ENCODE assay signal across 8 cellular contexts in genomic region chr22:41857160-41857859, GRCh38. TPM values are rescaled to one million over a fixed set of nuclear protein-coding genes. Genes with fewer than 3 reads are reported as not detected.
DNase-seq lines count a peak whose midpoint lies in the region; ATAC-seq and TF ChIP-seq lines count a peak whose summit lies in the region.

No MANE protein-coding gene starts in this region.

- no peak for TF ChIP-seq POLR2A in transverse colon (IDR thresholded peaks at IDR 0.05)

- H3K9me3 ChIP-seq in cardiac muscle cell (ENCODE audit: low read depth) (no peaks in the 10 kb centered on the region), OCI-LY1 (ENCODE audit: low read length) (no peaks in the 10 kb centered on the region), esophagus (ENCODE audit: control insufficient read depth in 2 of 2, insufficient read depth in 1 of 2, low read depth in 1 of 2, low read length in 1 of 2) (no peaks in the 10 kb centered on the region), neuronal stem cell (replicated peaks in 1 of 2; ENCODE audit: control insufficient read depth in 2 of 2, insufficient read depth in 1 of 2, low read depth in 1 of 2, low read length in 2 of 2) (peaks cover 0 to 4% of the 10 kb centered on the region in 2 donors), transverse colon (no peaks in the 10 kb centered on the region)

- no peak overlapping the region for H4K8ac ChIP-seq in neuronal stem cell (ENCODE audit: low read depth, low read length)

- no peak overlapping the region for H2AK5ac ChIP-seq in neuronal stem cell (ENCODE audit: low read depth, low read length)

- intact Hi-C loops in Right ventricle myocardium inferior (cut with DNase I) (no loop called here), transverse colon (cut with DNase I; ENCODE audit: low total_unique reads) (loop anchor here (5.0 kb wide), 1 partner anchor 160 kb away; the partner anchor contains the start of gene MEI1)

- no peak overlapping the region for H2BK5ac ChIP-seq in neuronal stem cell (ENCODE audit: low read length)

- H3K18ac ChIP-seq in neuronal stem cell (ENCODE audit: low read length), result no peak overlapping the region

- H3K79me1 ChIP-seq in neuronal stem cell (ENCODE audit: low read depth, low read length), result peaks cover 2% of the 10 kb centered on the region

- H3K23ac ChIP-seq in neuronal stem cell (ENCODE audit: low read depth, low read length, poor library complexity), result no peak overlapping the region

- H2AFZ ChIP-seq in OCI-LY1 (ENCODE audit: low read length) (no peak overlapping the region), neuronal stem cell (ENCODE audit: low read length) (no peak overlapping the region)

- H3K9me2 ChIP-seq in OCI-LY1 (ENCODE audit: low read depth, low read length), result no peaks in the 10 kb centered on the region

- peak; percentile 68 for TF ChIP-seq CTCF in cardiac muscle cell (IDR thresholded peaks at IDR 0.05; ENCODE audit: low read depth, low read length)
- peak; percentile 86 for TF ChIP-seq CTCF in OCI-LY1 (IDR thresholded peaks at IDR 0.05; ENCODE audit: low read length)
- TF ChIP-seq CTCF in transverse colon (IDR thresholded peaks at IDR 0.05), result peak; percentile 52 to 72 (median 58)

- no peak overlapping the region for H3K4me3 ChIP-seq in cardiac muscle cell
- H3K4me3 ChIP-seq in OCI-LY1 (ENCODE audit: low read depth, low read length, poor library complexity, severe bottlenecking), result no peak overlapping the region
- no peak overlapping the region for H3K4me3 ChIP-seq in esophagus (ENCODE audit: low read depth in 1 of 2, low read length in 2 of 2)
- no peak overlapping the region for H3K4me3 ChIP-seq in neuronal stem cell (ENCODE audit: low read length in 2 of 2)
- H3K4me3 ChIP-seq in transverse colon, result no peak overlapping the region

- peak overlapping the region; percentile 57 for H3K27ac ChIP-seq in cardiac muscle cell
- peak overlapping the region; percentile 85 for H3K27ac ChIP-seq in OCI-LY1 (ENCODE audit: low read depth, low read length, poor library complexity, severe bottlenecking)
- H3K27ac ChIP-seq in esophagus (ENCODE audit: low read depth in 2 of 2, low read length in 1 of 2), result peak overlapping the region; percentile 48 to 81
- peak overlapping the region; percentile 56 for H3K27ac ChIP-seq in neuronal stem cell (replicated peaks; ENCODE audit: low read length)
- H3K27ac ChIP-seq in transverse colon, result peak overlapping the region; percentile 65 to 82 (median 78)

- H4K91ac ChIP-seq in neuronal stem cell (ENCODE audit: low read depth, low read length, poor library complexity), result no peak overlapping the region

- 52 to 55% methylated on average over 7 of the region's 7 CpGs for WGBS in esophagus, 2 donors
- WGBS in neuronal stem cell (ENCODE audit: extremely low coverage in 2 of 2, insufficient read length in 2 of 2, insufficient replicate concordance in 1 of 2), 2 donors, result no CpG with 5 or more reads among the region's 7 CpGs
- 51 to 72% methylated on average over 4 to 7 of the region's 7 CpGs for WGBS in transverse colon (ENCODE audit: low coverage in 1 of 2), 2 donors

- H3K4ac ChIP-seq in neuronal stem cell (ENCODE audit: low read length), result no peak overlapping the region

- in situ Hi-C loops in transverse colon (cut with MboI; ENCODE audit: low pct_ligation_motif_present in 1 of 4, low pct_unique_long_range_greater_than_20kb in 1 of 4, low sequenced_read_pairs in 3 of 4), result no loop called here

- TF ChIP-seq EP300 in transverse colon (IDR thresholded peaks at IDR 0.05; ENCODE audit: low read depth), result no peak

- H3F3A ChIP-seq in OCI-LY1 (ENCODE audit: insufficient read depth, low read length), result no peaks in the 10 kb centered on the region

- no peak overlapping the region for H2BK12ac ChIP-seq in neuronal stem cell (ENCODE audit: low read length)

- no peak overlapping the region for H2BK120ac ChIP-seq in neuronal stem cell (ENCODE audit: low read depth, low read length)

- peaks cover 33% of the 10 kb centered on the region for H3K4me1 ChIP-seq in cardiac muscle cell (ENCODE audit: low read depth)
- peaks cover 96% of the 10 kb centered on the region for H3K4me1 ChIP-seq in OCI-LY1 (ENCODE audit: insufficient read depth, low read length, severe bottlenecking)
- peaks cover 2% of the 10 kb centered on the region in 2 donors for H3K4me1 ChIP-seq in esophagus (ENCODE audit: control insufficient read depth in 2 of 2, insufficient read depth in 2 of 2, low read length in 1 of 2)
- H3K4me1 ChIP-seq in neuronal stem cell (ENCODE audit: control insufficient read depth in 2 of 2, insufficient read depth in 1 of 2, low read depth in 1 of 2, low read length in 2 of 2), result peaks cover 0 to 3% of the 10 kb centered on the region in 2 donors
- H3K4me1 ChIP-seq in transverse colon, result peaks cover 9 to 67% (median 32%) of the 10 kb centered on the region in 4 donors

- H3K4me2 ChIP-seq in OCI-LY1 (ENCODE audit: low read length), result peak overlapping the region; percentile 12; the same call in 1 of the 2 replicates
- no peak overlapping the region for H3K4me2 ChIP-seq in neuronal stem cell (ENCODE audit: insufficient read depth, low read length, poor library complexity, severe bottlenecking)

- H2BK15ac ChIP-seq in neuronal stem cell (ENCODE audit: low read length), result no peak overlapping the region

- H3K79me2 ChIP-seq in OCI-LY1 (ENCODE audit: insufficient read depth, low read length), result peaks cover 99% of the 10 kb centered on the region

- DNase-seq in cardiac muscle cell (ENCODE audit: low read depth in 1 of 2, low spot score in 1 of 2), result peak; percentile 60 to 76
- DNase-seq in Right ventricle myocardium inferior (ENCODE audit: missing footprints), result no peak
- DNase-seq in activated CD8-positive, alpha-beta memory T cell treated with anti-CD3 and anti-CD28 coated beads, Interleukin-2, amount 50 U/mL, for 48 hours, result peak; percentile 78
- peak; percentile 37 for DNase-seq in neuronal stem cell (ENCODE audit: low spot score)
- DNase-seq in transverse colon, result peak; percentile 61
- DNase-seq in DMS114 treated with DMSO at 0.1 percent for 48 hours (lab: John Stamatoyannopoulos, UW; ENCODE audit: unreplicated experiment), result no peak

- no peak for ATAC-seq in Right ventricle myocardium inferior

- H3K9ac ChIP-seq in OCI-LY1 (ENCODE audit: low read length), result no peak overlapping the region
- no peak overlapping the region for H3K9ac ChIP-seq in neuronal stem cell (ENCODE audit: low read depth, low read length, poor library complexity)

- H3K27me3 ChIP-seq in cardiac muscle cell (no peaks in the 10 kb centered on the region), OCI-LY1 (ENCODE audit: insufficient read depth, low read length) (no peaks in the 10 kb centered on the region), esophagus (ENCODE audit: control insufficient read depth in 1 of 2, insufficient read depth in 2 of 2, low read length in 2 of 2) (no peaks in the 10 kb centered on the region), neuronal stem cell (ENCODE audit: control insufficient read depth in 3 of 3, insufficient read depth in 3 of 3, low read depth in 1 of 3, low read length in 3 of 3) (no peaks in the 10 kb centered on the region), transverse colon (no peaks in the 10 kb centered on the region)

- H3K36me3 ChIP-seq in cardiac muscle cell, result no peaks in the 10 kb centered on the region
- H3K36me3 ChIP-seq in OCI-LY1 (ENCODE audit: insufficient read depth, low read length), result peaks cover 63% of the 10 kb centered on the region; the same call in 1 of the 2 replicates
- no peaks in the 10 kb centered on the region for H3K36me3 ChIP-seq in esophagus (ENCODE audit: control insufficient read depth in 2 of 2, insufficient read depth in 2 of 2, low read length in 1 of 2)
- H3K36me3 ChIP-seq in neuronal stem cell (replicated peaks in 1 of 2; ENCODE audit: control insufficient read depth in 2 of 2, insufficient read depth in 2 of 2, low read length in 2 of 2), result peaks cover 5 to 77% of the 10 kb centered on the region in 2 donors
- no peaks in the 10 kb centered on the region for H3K36me3 ChIP-seq in transverse colon

- no peak overlapping the region for H3K14ac ChIP-seq in neuronal stem cell (ENCODE audit: low read length)

- no peaks in the 10 kb centered on the region for H4K20me1 ChIP-seq in OCI-LY1 (ENCODE audit: insufficient read depth, low read length)

RNA-seq across cellular contexts. Expression of gene SREBF2, which starts 24.4 kb away (rescaled TPM):
- total RNA-seq in cardiac muscle cell (259 and 273 TPM in 2 replicates), Right ventricle myocardium inferior (75.5 TPM), transverse colon (100 to 1,000 TPM; 156 to 252 (median 166) TPM)
- polyA plus RNA-seq in cardiac muscle cell (225 and 238 TPM in 2 replicates), esophagus (10 to 100 TPM; 66.4 to 76.4 TPM)
- polyA plus RNA-seq in neuronal stem cell (2013, experiment 1 of 2), result 115 TPM
- 114 TPM for polyA plus RNA-seq in neuronal stem cell (2013, experiment 2 of 2)

RNA-seq across cellular contexts. Expression of gene CCDC134, which starts 56.8 kb away (rescaled TPM):
- total RNA-seq in cardiac muscle cell (14.8 and 19.3 TPM in 2 replicates), Right ventricle myocardium inferior (4.1 TPM), transverse colon (1 to 10 TPM in 2 of 4 donors, not detected in 2; 5.9 to 9.8 TPM)
- polyA plus RNA-seq in cardiac muscle cell (10.3 and 11.5 TPM in 2 replicates), esophagus (1 to 10 TPM; 1.5 to 1.9 TPM)
- polyA plus RNA-seq in neuronal stem cell (2013, experiment 1 of 2), result 6.9 TPM
- polyA plus RNA-seq in neuronal stem cell (2013, experiment 2 of 2), result 7.1 TPM

RNA-seq across cellular contexts. Expression of gene SHISA8, which starts 57.6 kb away (rescaled TPM):
- total RNA-seq in cardiac muscle cell (not detected in 2 replicates), Right ventricle myocardium inferior (6.8 TPM), transverse colon (under 1 TPM in 1 of 4 donors, not detected in 3; 0.32 TPM)
- polyA plus RNA-seq in cardiac muscle cell (0.16 TPM in 1 of 2 replicates, not detected in the other), esophagus (under 1 TPM in 1 of 2 donors, not detected in 1; 0.07 TPM)
- polyA plus RNA-seq in neuronal stem cell (2013, experiment 1 of 2), result 0.07 TPM
- 0.14 TPM for polyA plus RNA-seq in neuronal stem cell (2013, experiment 2 of 2)

Comparison
In these comparisons a context has a peak if more than half of its experiments do, and no peak if none do; other contexts are left out.
1. DNase-seq: peak in cardiac muscle cell (2 of 2), activated CD8-positive, alpha-beta memory T cell treated with anti-CD3 and anti-CD28 coated beads, Interleukin-2, amount 50 U/mL, for 48 hours (single experiment), neuronal stem cell (single experiment) and transverse colon (single experiment); none in Right ventricle myocardium inferior (single experiment) and DMS114 treated with DMSO at 0.1 percent for 48 hours (single experiment).
2. Peak in every context shown above with its lines, with median percentiles within 50 percentile points of each other: H3K27ac ChIP-seq and CTCF ChIP-seq.